In genomic region chr9:8685846-8686245, GRCh38 we compare ENCODE assay signal across 25 cellular contexts.
"Had no signal": no experiment of that assay in that cellular context is flagged by ENCODE, and none has a peak within 500 bp of the region (broad histone marks: within the 10 kb centered on the region; RNA-seq: fewer than 3 reads in every experiment).

No MANE protein-coding gene starts in this region.

- H3K27me3 ChIP-seq: pancreas, right lobe of liver, suprapubic skin, tibial artery, upper lobe of right lung had no signal

- H3K4me1 ChIP-seq: pancreas, prostate gland, right lobe of liver, suprapubic skin, upper lobe of right lung had no signal

- DNase-seq: hippocampal formation; kidney glomerular epithelial cell; left cardiac atrium; midbrain; mucosa of descending colon; naive thymus-derived CD4-positive, alpha-beta T cell; pancreas; posterior cingulate gyrus; retina; right lobe of liver; stimulated activated CD4-positive, alpha-beta T cell treated with anti-CD3 and anti-CD28 coated beads, Interleukin-12 subunit alpha, Interleukin-12 subunit beta, amount 100 ng/mL, for 4 hours; stimulated activated CD4-positive, alpha-beta T cell treated with anti-CD3 and anti-CD28 coated beads, Interleukin-15, amount 100 ng/mL, for 24 hours; stimulated activated CD4-positive, alpha-beta T cell treated with anti-CD3 and anti-CD28 coated beads, Interleukin-2, amount 100 ng/mL, for 24 hours; stimulated activated CD4-positive, alpha-beta T cell treated with anti-CD3 and anti-CD28 coated beads, Interleukin-4, amount 100 ng/mL, for 1 hour; stimulated activated naive B cell treated with anti-CD40 and anti-IgM and Interleukin-4, amounts not matched to agents 10 μg/mL and 1 μg/mL and 100 μg/mL, for 72 hours; tibial artery; upper lobe of right lung had no signal

- H3K4me3 ChIP-seq: mucosa of descending colon, pancreas, prostate gland, right lobe of liver, skin epidermis, suprapubic skin, tibial artery, upper lobe of right lung had no signal

- H3K36me3 ChIP-seq: pancreas, prostate gland, right lobe of liver, suprapubic skin, thoracic aorta, tibial artery, upper lobe of right lung had no signal

- H3K27ac ChIP-seq: pancreas, prostate gland, right lobe of liver, skin epidermis, suprapubic skin, tibial artery, upper lobe of right lung had no signal

- H3K9me3 ChIP-seq: mucosa of descending colon, pancreas, prostate gland, right lobe of liver, suprapubic skin, thoracic aorta, tibial artery, upper lobe of right lung had no signal

- ATAC-seq: left lobe of liver; mucosa of descending colon; naive thymus-derived CD4-positive, alpha-beta T cell; natural killer cell treated with Interleukin-12 subunit alpha and Interleukin-12 subunit beta and Interleukin-15 and Interleukin-18, amount 100 ng/mL, for 72 hours; pancreas; right lobe of liver; stimulated activated naive B cell treated with anti-CD40 and anti-IgM and Interleukin-4, amounts not matched to agents 10 μg/mL and 1 μg/mL and 100 μg/mL, for 72 hours; upper lobe of right lung had no signal

- FAIRE-seq: keratinocyte, pancreas, urothelium cell line had no signal
